1 cellular context compared by ENCODE assay signal in genomic region chr11:26324270-26324669, GRCh38.
TF ChIP-seq lines count a peak whose summit lies in the region.

No MANE protein-coding gene starts in this region.

TF ChIP-seq in A549, 52 proteins besides CTCF, POLR2A, EP300 and RAD21 (continued from another document):
- TF ChIP-seq USF2 (IDR thresholded peaks at IDR 0.05) (no peak), CBX2 (IDR thresholded peaks at IDR 0.05; ENCODE audit: borderline replicate concordance, low read depth) (no peak), MAFK (IDR thresholded peaks at IDR 0.05; ENCODE audit: partially characterized antibody) (peak; percentile 50)
